ENCODE assay signal across 8 cellular contexts in genomic region chr2:89833116-89833779, GRCh38.
DNase-seq lines count a peak whose midpoint lies in the region; ATAC-seq, FAIRE-seq and TF ChIP-seq lines count a peak whose summit lies in the region.

No MANE protein-coding gene starts in this region.

- no peak for DNase-seq in Right ventricle myocardium superior
- DNase-seq in cardiac septum (ENCODE audit: low spot score), result no peak
- DNase-seq in upper lobe of right lung, result no peak
- no peak for DNase-seq in D721Med (ENCODE audit: insufficient read length, low spot score)
- no peak for DNase-seq in NOMO-1 treated with dmso at 0.1 percent for 144 hours (lab: John Stamatoyannopoulos, UW; ENCODE audit: unreplicated experiment)
- no peak for DNase-seq in NK-92 (lab: John Stamatoyannopoulos, UW; ENCODE audit: unreplicated experiment)

- intact Hi-C loops in Right ventricle myocardium superior (cut with DNase I), result no loop called here
- intact Hi-C loops in cardiac septum (cut with DNase I), result no loop called here
- intact Hi-C loops in upper lobe of right lung (cut with DNase I), result no loop called here

- TF ChIP-seq CTCF in upper lobe of right lung (IDR thresholded peaks at IDR 0.05), result no peak
- TF ChIP-seq CTCF in D721Med (IDR thresholded peaks at IDR 0.05; ENCODE audit: insufficient read depth, missing control alignments), result no peak

- ATAC-seq in Right ventricle myocardium superior (ENCODE audit: poor library complexity), result peak; percentile 71
- peak; percentile 51 for ATAC-seq in HG03064 (IDR thresholded peaks at IDR 0.05; ENCODE audit: low read depth, unreplicated experiment)
- ATAC-seq in esophagus mucosa, result peak; percentile 73
- peak; percentile 68 for ATAC-seq in upper lobe of right lung

- no peaks in the 10 kb centered on the region for H3K27me3 ChIP-seq in upper lobe of right lung

- H3K4me1 ChIP-seq in upper lobe of right lung, result no peaks in the 10 kb centered on the region

- no peaks in the 10 kb centered on the region for H3K36me3 ChIP-seq in upper lobe of right lung

- no peak for FAIRE-seq in D721Med (lab: Jason Lieb, UNC)

- peaks cover 24% of the 10 kb centered on the region for H3K9me3 ChIP-seq in upper lobe of right lung

- no peak overlapping the region for H3K27ac ChIP-seq in upper lobe of right lung

- H3K4me3 ChIP-seq in upper lobe of right lung, result no peak overlapping the region
